11 cellular contexts compared by ENCODE assay signal in genomic region chr16:1150511-1150982, GRCh38. TPM values are rescaled to one million over a fixed set of nuclear protein-coding genes. Genes with fewer than 3 reads are reported as not detected.
DNase-seq lines count a peak whose midpoint lies in the region; ATAC-seq, FAIRE-seq and TF ChIP-seq lines count a peak whose summit lies in the region.
"Had no signal": no experiment of that assay in that cellular context is flagged by ENCODE, and none has a peak within 500 bp of the region (broad histone marks: within the 10 kb centered on the region; RNA-seq: fewer than 3 reads in every experiment).

No MANE protein-coding gene starts in this region.

- H3K4me3 ChIP-seq in NB4 (ENCODE audit: low read depth, low read length) (no peak overlapping the region), skeletal muscle satellite cell (ENCODE audit: low read length) (no peak overlapping the region)

- no peaks in the 10 kb centered on the region for H3K9me3 ChIP-seq in skeletal muscle satellite cell (replicated peaks; ENCODE audit: low read length)

- no peak for FAIRE-seq in GM19239 (lab: Jason Lieb, UNC)
- FAIRE-seq: endometrium had no signal

- no peaks in the 10 kb centered on the region for H3K36me3 ChIP-seq in skeletal muscle satellite cell (ENCODE audit: insufficient read depth, low read length)

- DNase-seq in GM04503 (ENCODE audit: low read depth) (peak; percentile 4), NB4 (ENCODE audit: low read depth) (peak; percentile 38), GM10248 (ENCODE audit: extremely low spot score) (no peak), GM19239 (ENCODE audit: insufficient read length, low spot score) (no peak)
- peak; percentile 32 for DNase-seq in activated naive CD4-positive, alpha-beta T cell treated with anti-CD3 and anti-CD28 coated beads, Interleukin-2, amount 50 U/mL, for 16 hours
- DNase-seq: midbrain, NCI-H526 had no signal

- peaks cover 4% of the 10 kb centered on the region for H3K4me1 ChIP-seq in skeletal muscle satellite cell (ENCODE audit: control insufficient read depth, insufficient read depth, low read length)

- TF ChIP-seq POLR2A in NB4 (IDR thresholded peaks at IDR 0.05; ENCODE audit: extremely low read depth, insufficient read length), result no peak

- CTCF ChIA-PET in GM10248 (lab: Yijun Ruan, JAX), result no interaction called here

- ATAC-seq in GM21528 (IDR thresholded peaks at IDR 0.05; ENCODE audit: low FRiP score, unreplicated experiment) (no peak), GM19397 (IDR thresholded peaks at IDR 0.05; ENCODE audit: unreplicated experiment) (no peak)

- H3K27me3 ChIP-seq in skeletal muscle satellite cell (ENCODE audit: control insufficient read depth, insufficient read depth, low read length), result peaks cover 56% of the 10 kb centered on the region

- H3K4me2 ChIP-seq in skeletal muscle satellite cell (ENCODE audit: low read length), result peak overlapping the region; percentile 21

- POLR2A ChIA-PET in GM10248 (lab: Yijun Ruan, JAX), result no interaction called here

- no peak overlapping the region for H3K9ac ChIP-seq in skeletal muscle satellite cell (ENCODE audit: low read depth, low read length)

- TF ChIP-seq CTCF in NB4 (IDR thresholded peaks at IDR 0.05; ENCODE audit: low read depth, low read length) (no peak), GM10248 (IDR thresholded peaks at IDR 0.05; ENCODE audit: control extremely low read depth, extremely low read depth, low read depth, missing control alignments) (no peak)

RNA-seq across cellular contexts. Expression of gene CACNA1H, which starts 2.4 kb away (rescaled TPM):
- total RNA-seq in skeletal muscle satellite cell (2012; rRNA removed), result under 0.01 and 2.0 TPM in 2 replicates

RNA-seq across cellular contexts. Expression of gene C1QTNF8, which starts 54.5 kb away (rescaled TPM):
- total RNA-seq in skeletal muscle satellite cell (2012; rRNA removed), result not detected in 2 replicates

Comparison
In these comparisons a context has a peak if more than half of its experiments do, and no peak if none do; other contexts are left out.
1. DNase-seq: peak in GM04503 (single experiment), NB4 (single experiment) and activated naive CD4-positive, alpha-beta T cell treated with anti-CD3 and anti-CD28 coated beads, Interleukin-2, amount 50 U/mL, for 16 hours (single experiment); none in GM10248 (single experiment) and GM19239 (single experiment).